In the genomic region with DNA sequence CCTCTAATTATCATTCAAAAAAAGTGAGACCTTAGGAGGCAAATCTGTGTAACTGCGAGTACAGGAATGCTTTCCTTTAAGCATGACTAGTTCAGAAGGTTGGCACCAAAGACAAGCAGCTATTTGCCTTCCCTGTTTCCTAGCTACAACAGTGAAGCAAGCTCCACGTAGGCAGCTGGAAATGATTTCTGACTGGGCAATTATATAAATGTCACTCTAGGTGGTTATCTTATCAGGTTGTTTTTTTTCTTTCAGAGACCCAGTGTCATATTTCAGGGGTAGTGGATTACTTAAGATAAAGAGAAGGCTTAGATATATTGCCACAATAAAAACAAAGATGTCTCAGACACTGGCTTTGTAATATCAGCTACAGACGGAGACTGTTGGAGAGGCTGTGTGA, we compare ENCODE assay signal across 15 cellular contexts.
A peak's percentile ranks its signal among the peaks of the same experiment; 100 is the strongest.
DNase-seq lines count a peak whose midpoint lies in the region; TF ChIP-seq lines count a peak whose summit lies in the region.
"Had no signal": no experiment of that assay in that cellular context is flagged by ENCODE, and none has a peak within 500 bp of the region (broad histone marks: within the 10 kb centered on the region; RNA-seq: fewer than 3 reads in every experiment).

No MANE protein-coding gene starts in this region.

- H3K27ac Mint-ChIP-seq in endodermal cell (no peak overlapping the region), progenitor cell of endocrine pancreas (peak overlapping the region; percentile 73)
- H3K27ac Mint-ChIP-seq: activated CD4-positive, alpha-beta T cell treated with anti-CD3 and anti-CD28 coated beads, Interleukin-2, amount 10 ng/mL, durations not matched to agents 24 days and 14 days; activated T-cell treated with anti-CD3 and anti-CD28 coated beads, Interleukin-2, amount 50 U/mL, for 24 hours; IgD-negative memory B cell; T-helper 2 cell treated with Interferon-gamma antibody and Interleukin-4, amounts not matched to agents 5 μg/mL and 100 μg/mL, for 36 hours had no signal

- H3K27me3 Mint-ChIP-seq in endodermal cell (ENCODE audit: insufficient read depth) (no peaks in the 10 kb centered on the region), progenitor cell of endocrine pancreas (no peaks in the 10 kb centered on the region)
- H3K27me3 Mint-ChIP-seq: activated CD4-positive, alpha-beta T cell treated with anti-CD3 and anti-CD28 coated beads, Interleukin-2, amount 10 ng/mL, durations not matched to agents 24 days and 14 days; activated T-cell treated with anti-CD3 and anti-CD28 coated beads, Interleukin-2, amount 50 U/mL, for 24 hours; IgD-negative memory B cell had no signal

- in situ Hi-C loops in mammary epithelial cell (cut with MboI; ENCODE audit: low sequenced_read_pairs in 2 of 2) = no loop called here

- BruUV-seq in mammary epithelial cell (replicated peaks; lab: Mats Ljungman, UMichigan) = no TSS peak

- DNase-seq in DMS153 treated with DMSO at 0.1 percent for 48 hours (lab: John Stamatoyannopoulos, UW; ENCODE audit: unreplicated experiment) = peak; percentile 38
- DNase-seq in NCI-H146 (lab: John Stamatoyannopoulos, UW) = peak; percentile 98
- no peak for DNase-seq in endodermal cell
- DNase-seq in progenitor cell of endocrine pancreas (ENCODE audit: low spot score, unreplicated experiment) = no peak
- DNase-seq in mammary epithelial cell = no peak
- DNase-seq in posterior vena cava (ENCODE audit: low spot score) = no peak
- DNase-seq in osteoblast (ENCODE audit: insufficient read length, low spot score, missing footprints) = no peak
- DNase-seq: activated CD4-positive, alpha-beta T cell treated with anti-CD3 and anti-CD28 coated beads, Interleukin-2, amount 10 ng/mL, durations not matched to agents 24 days and 14 days; activated T-cell treated with anti-CD3 and anti-CD28 coated beads, Interleukin-2, amount 50 U/mL, for 24 hours; cerebellar nuclear complex; EL; foreskin melanocyte had no signal

- intact Hi-C loops in mammary epithelial cell (cut with micrococcal nuclease) = no loop called here
- intact Hi-C loops in posterior vena cava (cut with DNase I) = no loop called here

- H3K4me3 ChIP-seq in endodermal cell (ENCODE audit: low read length) = peak overlapping the region; percentile 6
- H3K4me3 ChIP-seq in mammary epithelial cell (replicated peaks in 1 of 3; ENCODE audit: insufficient read depth in 1 of 3, low read depth in 2 of 3, low read length in 3 of 3) = no peak overlapping the region
- no peak overlapping the region for H3K4me3 ChIP-seq in osteoblast (ENCODE audit: insufficient read depth, low read length)

- H2AFZ ChIP-seq in mammary epithelial cell (ENCODE audit: low read depth, low read length) (no peak overlapping the region), osteoblast (ENCODE audit: low read length) (no peak overlapping the region)

- no peak overlapping the region for H3K4me2 ChIP-seq in mammary epithelial cell (ENCODE audit: insufficient read depth, low read depth, low read length)
- no peak overlapping the region for H3K4me2 ChIP-seq in osteoblast (ENCODE audit: insufficient read depth, low read length)

- H3K36me3 ChIP-seq in endodermal cell (ENCODE audit: control insufficient read depth, insufficient read depth, low read length) (no peaks in the 10 kb centered on the region), mammary epithelial cell (ENCODE audit: insufficient read depth, low read length) (no peaks in the 10 kb centered on the region), osteoblast (ENCODE audit: insufficient read depth, low read length) (no peaks in the 10 kb centered on the region)

- H3K4me1 Mint-ChIP-seq in endodermal cell (peaks cover 16% of the 10 kb centered on the region), progenitor cell of endocrine pancreas (ENCODE audit: low read depth) (peaks cover 20% of the 10 kb centered on the region)
- H3K4me1 Mint-ChIP-seq: activated CD4-positive, alpha-beta T cell treated with anti-CD3 and anti-CD28 coated beads, Interleukin-2, amount 10 ng/mL, durations not matched to agents 24 days and 14 days; IgD-negative memory B cell had no signal

- H3K9me3 Mint-ChIP-seq in endodermal cell = no peaks in the 10 kb centered on the region
- H3K9me3 Mint-ChIP-seq in progenitor cell of endocrine pancreas (ENCODE audit: low read depth) = no peaks in the 10 kb centered on the region
- H3K9me3 Mint-ChIP-seq: activated CD4-positive, alpha-beta T cell treated with anti-CD3 and anti-CD28 coated beads, Interleukin-2, amount 10 ng/mL, durations not matched to agents 24 days and 14 days had no signal

- H3K9ac ChIP-seq in endodermal cell (ENCODE audit: extremely low read depth, low read length, poor library complexity, severe bottlenecking) = no peak overlapping the region
- no peak overlapping the region for H3K9ac ChIP-seq in mammary epithelial cell (ENCODE audit: insufficient read depth, low read length)

- H3K27ac ChIP-seq in endodermal cell (ENCODE audit: low read depth, low read length) (peak overlapping the region; percentile 64), mammary epithelial cell (ENCODE audit: insufficient read depth, low read depth, low read length) (no peak overlapping the region), osteoblast (ENCODE audit: low read depth, low read length) (no peak overlapping the region)
- H3K27ac ChIP-seq: C4-2B had no signal

- CTCF ChIA-PET in mammary epithelial cell (lab: Charles Lee; ENCODE audit: low non-redundant PET) = no interaction called here

- WGBS in endodermal cell (ENCODE audit: insufficient coverage in 1 of 2, insufficient read length in 1 of 2), 2 experiments = 57 to 59% methylated on average over 3 of the region's 3 CpGs
- 62% methylated on average over 3 of the region's 3 CpGs for WGBS in mammary epithelial cell (ENCODE audit: low coverage, missing lambda C conversion rate)

- H3K9me3 ChIP-seq in endodermal cell (ENCODE audit: control insufficient read depth, low read length) (no peaks in the 10 kb centered on the region), mammary epithelial cell (replicated peaks; ENCODE audit: insufficient read depth, low read length) (no peaks in the 10 kb centered on the region), osteoblast (ENCODE audit: low read depth, low read length) (no peaks in the 10 kb centered on the region)

- TF ChIP-seq CTCF in endodermal cell (conservative IDR thresholded peaks at IDR 0.05) (no peak), progenitor cell of endocrine pancreas (IDR thresholded peaks at IDR 0.05; ENCODE audit: unreplicated experiment) (no peak), mammary epithelial cell (conservative IDR thresholded peaks at IDR 0.05 in 1 of 2, IDR thresholded peaks at IDR 0.05 in 1 of 2; ENCODE audit: extremely low read depth in 1 of 2, insufficient read depth in 1 of 2, low read depth in 1 of 2, low read length in 2 of 2) (no peak), osteoblast (IDR thresholded peaks at IDR 0.05; ENCODE audit: extremely low read depth, low read depth, low read length) (no peak)

- H3K4me3 Mint-ChIP-seq in endodermal cell (no peak overlapping the region), progenitor cell of endocrine pancreas (ENCODE audit: low read depth) (no peak overlapping the region)
- H3K4me3 Mint-ChIP-seq: activated CD4-positive, alpha-beta T cell treated with anti-CD3 and anti-CD28 coated beads, Interleukin-2, amount 10 ng/mL, durations not matched to agents 24 days and 14 days; activated T-cell treated with anti-CD3 and anti-CD28 coated beads, Interleukin-2, amount 50 U/mL, for 24 hours; IgD-negative memory B cell; T-helper 2 cell treated with Interferon-gamma antibody and Interleukin-4, amounts not matched to agents 5 μg/mL and 100 μg/mL, for 36 hours had no signal

- H3K4me1 ChIP-seq in endodermal cell (ENCODE audit: control insufficient read depth, insufficient read depth, low read length) = peaks cover 6% of the 10 kb centered on the region
- no peaks in the 10 kb centered on the region for H3K4me1 ChIP-seq in mammary epithelial cell (ENCODE audit: insufficient read depth, low read length)
- H3K4me1 ChIP-seq in osteoblast (ENCODE audit: insufficient read depth, low read length) = no peaks in the 10 kb centered on the region

- H3K36me3 Mint-ChIP-seq in endodermal cell (ENCODE audit: low read depth) (no peaks in the 10 kb centered on the region), progenitor cell of endocrine pancreas (ENCODE audit: insufficient read depth) (no peaks in the 10 kb centered on the region)
- H3K36me3 Mint-ChIP-seq: IgD-negative memory B cell had no signal

- H4K20me1 ChIP-seq in mammary epithelial cell (ENCODE audit: insufficient read depth, low read length) (no peaks in the 10 kb centered on the region), osteoblast (ENCODE audit: insufficient read depth, low read length) (no peaks in the 10 kb centered on the region)

- dilution Hi-C loops in mammary epithelial cell (cut with HindIII; ENCODE audit: low sequenced_read_pairs) = no loop called here

- H3K27me3 ChIP-seq in endodermal cell (ENCODE audit: control insufficient read depth, insufficient read depth, low read length, poor library complexity, severe bottlenecking) (no peaks in the 10 kb centered on the region), mammary epithelial cell (ENCODE audit: insufficient read depth, low read length) (no peaks in the 10 kb centered on the region), osteoblast (ENCODE audit: insufficient read depth, low read length) (no peaks in the 10 kb centered on the region)

- H3K79me2 ChIP-seq in mammary epithelial cell (ENCODE audit: insufficient read depth, low read length) (no peaks in the 10 kb centered on the region), osteoblast (ENCODE audit: insufficient read depth, low read length) (no peaks in the 10 kb centered on the region)

Comparison
In these comparisons a context has a peak if more than half of its experiments do, and no peak if none do; other contexts are left out.
1. DNase-seq: peak in DMS153 treated with DMSO at 0.1 percent for 48 hours (single experiment) and NCI-H146 (single experiment); none in endodermal cell (single experiment), progenitor cell of endocrine pancreas (single experiment), mammary epithelial cell (single experiment), posterior vena cava (single experiment) and osteoblast (single experiment).